Comparison of ENCODE assay signal across 19 cellular contexts in genomic region chr15:72135719-72136118, GRCh38. TPM values are rescaled to one million over a fixed set of nuclear protein-coding genes. Genes with fewer than 3 reads are reported as not detected.
A peak's percentile ranks its signal among the peaks of the same experiment; 100 is the strongest.
DNase-seq lines count a peak whose midpoint lies in the region; ATAC-seq lines count a peak whose summit lies in the region.
"Had no signal": no experiment of that assay in that cellular context is flagged by ENCODE, and none has a peak within 500 bp of the region (broad histone marks: within the 10 kb centered on the region; RNA-seq: fewer than 3 reads in every experiment).

No MANE protein-coding gene starts in this region.

- DNase-seq in NCI-H1694 treated with DMSO at 0.1 percent for 48 hours (lab: John Stamatoyannopoulos, UW) (peak; percentile 23), NCI-H1694 (lab: John Stamatoyannopoulos, UW) (no peak), NCI-H1092 (lab: John Stamatoyannopoulos, UW) (peak; percentile 20), NCI-H69 (lab: John Stamatoyannopoulos, UW) (peak; percentile 85), left colon (no peak), C1 segment of cervical spinal cord (lab: John Stamatoyannopoulos, UW) (no peak)
- no peak for DNase-seq in activated naive CD4-positive, alpha-beta T cell treated with anti-CD3 and anti-CD28 coated beads, Interleukin-2, amount 50 U/mL, for 16 hours
- DNase-seq: activated CD4-positive, alpha-beta T cell treated with anti-CD3 and anti-CD28 coated beads, Interleukin-2, amount 50 U/mL, for 1 hour; activated naive CD4-positive, alpha-beta T cell treated with anti-CD3 and anti-CD28 coated beads, Interleukin-2, amount 10 ng/mL, durations not matched to agents 7 days and 5 days; colonic mucosa; effector memory CD4-positive, alpha-beta T cell; erythroblast; foreskin melanocyte; left ventricle myocardium inferior; naive thymus-derived CD8-positive, alpha-beta T cell; pancreas; stimulated activated CD4-positive, alpha-beta T cell treated with anti-CD3 and anti-CD28 coated beads, Interleukin-4, amount 100 ng/mL, for 1 hour had no signal

- ATAC-seq in left colon = peak; percentile 62
- ATAC-seq in GM21423 (IDR thresholded peaks at IDR 0.05; ENCODE audit: unreplicated experiment) = no peak
- ATAC-seq: naive thymus-derived CD8-positive, alpha-beta T cell; pancreas; stimulated activated memory B cell treated with anti-CD40 and anti-IgM and Interleukin-4, amounts not matched to agents 10 μg/mL and 1 μg/mL and 100 μg/mL, for 72 hours had no signal

- intact Hi-C loops in left colon (cut with DNase I, micrococcal nuclease) = no loop called here

RNA-seq across cellular contexts. Expression of gene SENP8, which starts 17.5 kb away (rescaled TPM):
- total RNA-seq in left colon = 1 to 10 TPM; 2.7 to 3.1 TPM

RNA-seq across cellular contexts. Expression of gene MYO9A, which starts 17.8 kb away (rescaled TPM):
- 10 to 100 TPM; 43.1 to 45.6 TPM for total RNA-seq in left colon

Comparison
In these comparisons a context has a peak if more than half of its experiments do, and no peak if none do; other contexts are left out.
1. DNase-seq: peak in NCI-H1694 treated with DMSO at 0.1 percent for 48 hours (single experiment), NCI-H1092 (single experiment) and NCI-H69 (single experiment); none in NCI-H1694 (single experiment), left colon (0 of 2), activated naive CD4-positive, alpha-beta T cell treated with anti-CD3 and anti-CD28 coated beads, Interleukin-2, amount 50 U/mL, for 16 hours (single experiment) and C1 segment of cervical spinal cord (0 of 14).